In genomic region chr7:48300301-48300700, GRCh38 we compare ENCODE assay signal across 11 cellular contexts.
"Had no signal": no experiment of that assay in that cellular context is flagged by ENCODE, and none has a peak within 500 bp of the region (broad histone marks: within the 10 kb centered on the region; RNA-seq: fewer than 3 reads in every experiment).

No MANE protein-coding gene starts in this region.

- H3K4me1 ChIP-seq: esophagus squamous epithelium, gastrocnemius medialis, parathyroid adenoma, upper lobe of right lung had no signal

- H3K9me3 ChIP-seq: esophagus squamous epithelium, gastrocnemius medialis, thoracic aorta, upper lobe of right lung had no signal

- H3K4me3 ChIP-seq: coronary artery, esophagus squamous epithelium, gastrocnemius medialis, thoracic aorta, upper lobe of right lung had no signal

- H3K36me3 ChIP-seq: esophagus squamous epithelium, gastrocnemius medialis, thoracic aorta, upper lobe of right lung had no signal

- DNase-seq: activated B cell treated with CpG ODN at 0.5 μM for 24 hours; activated CD4-positive, alpha-beta T cell treated with anti-CD3 and anti-CD28 coated beads for 4 hours; cerebellar nuclear complex; esophagus squamous epithelium; gastrocnemius medialis; stimulated activated naive CD4-positive, alpha-beta T cell treated with Interleukin-2 at 50 U/mL for 16 hours; T-helper 9 cell; upper lobe of right lung had no signal

- H3K27me3 ChIP-seq: esophagus squamous epithelium, gastrocnemius medialis, upper lobe of right lung had no signal

- ATAC-seq: gastrocnemius medialis had no signal

- H3K9ac ChIP-seq: parathyroid adenoma had no signal
